Comparison of ENCODE assay signal across 3 cellular contexts in the genomic region with DNA sequence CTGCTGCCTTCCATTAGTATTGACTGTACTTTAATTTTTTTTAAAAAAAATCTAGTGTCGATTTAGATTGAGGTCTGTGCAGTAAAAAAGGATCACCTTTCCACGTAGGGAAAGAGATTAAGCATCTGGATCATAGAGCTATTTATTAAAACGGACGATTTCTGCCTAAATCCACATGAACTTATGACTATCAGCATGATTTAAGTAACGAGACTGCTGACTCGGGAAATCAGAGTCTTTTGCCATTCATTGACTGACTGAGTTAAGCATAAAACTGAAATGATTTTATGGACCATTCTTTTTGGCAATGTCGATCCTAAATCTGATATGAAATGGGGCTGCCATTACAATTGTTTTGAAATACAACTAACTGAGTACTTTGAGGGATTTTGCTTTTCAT.
TF ChIP-seq lines count a peak whose summit lies in the region.

No MANE protein-coding gene starts in this region.

TF ChIP-seq in A549, 52 proteins besides CTCF, POLR2A, EP300 and RAD21:
- TF ChIP-seq MAFK (IDR thresholded peaks at IDR 0.05; ENCODE audit: partially characterized antibody) (peak; percentile 61), MAX (IDR thresholded peaks at IDR 0.05) (no peak), RARB (CRISPR knock-in tag; IDR thresholded peaks at IDR 0.05) (no peak)

TF ChIP-seq in IMR-90, 13 proteins besides CTCF, POLR2A, EP300 and RAD21:
- peak; percentile 86 for TF ChIP-seq MAFK (IDR thresholded peaks at IDR 0.05; ENCODE audit: low read depth, low read length)
- TF ChIP-seq, protein P1, sequence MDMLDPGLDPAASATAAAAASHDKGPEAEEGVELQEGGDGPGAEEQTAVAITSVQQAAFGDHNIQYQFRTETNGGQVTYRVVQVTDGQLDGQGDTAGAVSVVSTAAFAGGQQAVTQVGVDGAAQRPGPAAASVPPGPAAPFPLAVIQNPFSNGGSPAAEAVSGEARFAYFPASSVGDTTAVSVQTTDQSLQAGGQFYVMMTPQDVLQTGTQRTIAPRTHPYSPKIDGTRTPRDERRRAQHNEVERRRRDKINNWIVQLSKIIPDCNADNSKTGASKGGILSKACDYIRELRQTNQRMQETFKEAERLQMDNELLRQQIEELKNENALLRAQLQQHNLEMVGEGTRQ (IDR thresholded peaks at IDR 0.05; ENCODE audit: low read depth, low read length) = no peak
TF ChIP-seq in IMR-90: peak in this region for 1.

TF ChIP-seq in K562, 482 proteins besides CTCF, POLR2A, EP300 and RAD21:
- TF ChIP-seq MAFF (IDR thresholded peaks at IDR 0.05; ENCODE audit: low read length) (peak; percentile 69), HINFP (tag; conservative IDR thresholded peaks at IDR 0.05; ENCODE audit: low read depth) (no peak), IFI16 (CRISPR knock-in tag; IDR thresholded peaks at IDR 0.05) (no peak), MAFK (IDR thresholded peaks at IDR 0.05; ENCODE audit: low read length) (peak; percentile 80), MAFG (tag; conservative IDR thresholded peaks at IDR 0.05) (peak; percentile 56), GATAD2B (IDR thresholded peaks at IDR 0.05; ENCODE audit: borderline replicate concordance) (no peak), ZNF316 (IDR thresholded peaks at IDR 0.05) (peak; percentile 80), GABPA (tag; conservative IDR thresholded peaks at IDR 0.05; ENCODE audit: low read depth) (no peak), MAX (CRISPR knock-in tag; IDR thresholded peaks at IDR 0.05) (no peak), C11orf30 (IDR thresholded peaks at IDR 0.05; ENCODE audit: low read depth) (peak; percentile 69), ZNF212 (CRISPR knock-in tag; IDR thresholded peaks at IDR 0.05) (no peak), ZNF717 (CRISPR knock-in tag; IDR thresholded peaks at IDR 0.05) (no peak), MTF1 (CRISPR knock-in tag; IDR thresholded peaks at IDR 0.05; ENCODE audit: borderline replicate concordance) (no peak), HNRNPH1 (optimal IDR thresholded peaks at IDR 0.05; ENCODE audit: low read depth, low read length) (no peak), NFE2 (IDR thresholded peaks at IDR 0.05; ENCODE audit: low read depth) (no peak), MTA1 (IDR thresholded peaks at IDR 0.05; ENCODE audit: borderline replicate concordance) (no peak)
- TF ChIP-seq, protein P2, sequence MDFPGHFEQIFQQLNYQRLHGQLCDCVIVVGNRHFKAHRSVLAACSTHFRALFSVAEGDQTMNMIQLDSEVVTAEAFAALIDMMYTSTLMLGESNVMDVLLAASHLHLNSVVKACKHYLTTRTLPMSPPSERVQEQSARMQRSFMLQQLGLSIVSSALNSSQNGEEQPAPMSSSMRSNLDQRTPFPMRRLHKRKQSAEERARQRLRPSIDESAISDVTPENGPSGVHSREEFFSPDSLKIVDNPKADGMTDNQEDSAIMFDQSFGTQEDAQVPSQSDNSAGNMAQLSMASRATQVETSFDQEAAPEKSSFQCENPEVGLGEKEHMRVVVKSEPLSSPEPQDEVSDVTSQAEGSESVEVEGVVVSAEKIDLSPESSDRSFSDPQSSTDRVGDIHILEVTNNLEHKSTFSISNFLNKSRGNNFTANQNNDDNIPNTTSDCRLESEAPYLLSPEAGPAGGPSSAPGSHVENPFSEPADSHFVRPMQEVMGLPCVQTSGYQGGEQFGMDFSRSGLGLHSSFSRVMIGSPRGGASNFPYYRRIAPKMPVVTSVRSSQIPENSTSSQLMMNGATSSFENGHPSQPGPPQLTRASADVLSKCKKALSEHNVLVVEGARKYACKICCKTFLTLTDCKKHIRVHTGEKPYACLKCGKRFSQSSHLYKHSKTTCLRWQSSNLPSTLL (IDR thresholded peaks at IDR 0.05) = no peak
- TF ChIP-seq, protein P3, sequence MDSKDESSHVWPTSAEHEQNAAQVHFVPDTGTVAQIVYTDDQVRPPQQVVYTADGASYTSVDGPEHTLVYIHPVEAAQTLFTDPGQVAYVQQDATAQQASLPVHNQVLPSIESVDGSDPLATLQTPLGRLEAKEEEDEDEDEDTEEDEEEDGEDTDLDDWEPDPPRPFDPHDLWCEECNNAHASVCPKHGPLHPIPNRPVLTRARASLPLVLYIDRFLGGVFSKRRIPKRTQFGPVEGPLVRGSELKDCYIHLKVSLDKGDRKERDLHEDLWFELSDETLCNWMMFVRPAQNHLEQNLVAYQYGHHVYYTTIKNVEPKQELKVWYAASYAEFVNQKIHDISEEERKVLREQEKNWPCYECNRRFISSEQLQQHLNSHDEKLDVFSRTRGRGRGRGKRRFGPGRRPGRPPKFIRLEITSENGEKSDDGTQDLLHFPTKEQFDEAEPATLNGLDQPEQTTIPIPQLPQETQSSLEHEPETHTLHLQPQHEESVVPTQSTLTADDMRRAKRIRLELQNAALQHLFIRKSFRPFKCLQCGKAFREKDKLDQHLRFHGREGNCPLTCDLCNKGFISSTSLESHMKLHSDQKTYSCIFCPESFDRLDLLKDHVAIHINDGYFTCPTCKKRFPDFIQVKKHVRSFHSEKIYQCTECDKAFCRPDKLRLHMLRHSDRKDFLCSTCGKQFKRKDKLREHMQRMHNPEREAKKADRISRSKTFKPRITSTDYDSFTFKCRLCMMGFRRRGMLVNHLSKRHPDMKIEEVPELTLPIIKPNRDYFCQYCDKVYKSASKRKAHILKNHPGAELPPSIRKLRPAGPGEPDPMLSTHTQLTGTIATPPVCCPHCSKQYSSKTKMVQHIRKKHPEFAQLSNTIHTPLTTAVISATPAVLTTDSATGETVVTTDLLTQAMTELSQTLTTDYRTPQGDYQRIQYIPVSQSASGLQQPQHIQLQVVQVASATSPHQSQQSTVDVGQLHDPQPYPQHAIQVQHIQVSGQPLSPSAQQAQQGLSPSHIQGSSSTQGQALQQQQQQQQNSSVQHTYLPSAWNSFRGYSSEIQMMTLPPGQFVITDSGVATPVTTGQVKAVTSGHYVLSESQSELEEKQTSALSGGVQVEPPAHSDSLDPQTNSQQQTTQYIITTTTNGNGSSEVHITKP (IDR thresholded peaks at IDR 0.05; ENCODE audit: partially characterized antibody) = no peak
